8 cellular contexts compared by ENCODE assay signal in the genomic region with DNA sequence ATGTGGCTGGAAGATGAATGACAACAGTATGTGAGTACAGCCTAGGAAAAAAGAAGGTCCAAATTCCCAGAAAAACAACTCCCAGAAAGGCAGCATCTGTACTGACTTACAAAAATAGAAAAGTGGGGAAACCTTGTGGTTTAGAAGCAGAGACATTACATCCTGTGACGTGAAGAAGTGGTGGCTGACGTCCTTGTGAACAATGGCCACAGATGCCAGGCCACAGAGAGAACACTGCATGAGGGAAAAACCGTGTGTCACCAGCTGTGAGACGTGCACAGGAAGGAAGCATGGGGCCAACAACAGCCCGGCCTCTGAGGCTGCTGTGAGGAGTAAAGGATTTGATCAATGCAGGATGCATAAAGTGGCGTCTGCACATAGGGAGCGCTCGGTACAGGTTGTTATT.
DNase-seq lines count a peak whose midpoint lies in the region; ATAC-seq, FAIRE-seq and TF ChIP-seq lines count a peak whose summit lies in the region.

No MANE protein-coding gene starts in this region.

- no peaks in the 10 kb centered on the region for H3K27me3 ChIP-seq in HepG2 (ENCODE audit: control insufficient read depth in 1 of 2, insufficient read depth in 2 of 2, low read length in 2 of 2)

- TF ChIP-seq EP300 in HepG2 (IDR thresholded peaks at IDR 0.05; ENCODE audit: low read depth in 2 of 2, low read length in 2 of 2) (no peak), HepG2 (CRISPR knock-in tag; IDR thresholded peaks at IDR 0.05; ENCODE audit: borderline replicate concordance) (no peak)

- TF ChIP-seq POLR2A in HepG2 (IDR thresholded peaks at IDR 0.05; ENCODE audit: insufficient read depth in 1 of 2, low read depth in 2 of 2, low read length in 2 of 2): 0 out of 4 replicates have a peak, but pooled peaks of 1 of the 2 experiments have one; percentile 25

- H3K79me2 ChIP-seq in HepG2 (ENCODE audit: insufficient read depth, low read length): no peaks in the 10 kb centered on the region

- CTCF ChIA-PET in HepG2 (lab: Yijun Ruan, JAX; ENCODE audit: low intra/inter-chr PET ratio, low total read pairs): interaction anchor here (0.9 kb wide), 1 partner anchor 87 kb away, joined by 3 read pairs; no protein-coding TSS in a partner anchor

- no peak for FAIRE-seq in HepG2 (lab: Jason Lieb, UNC)

- H3K4me1 ChIP-seq in HepG2 (ENCODE audit: insufficient read depth, low read length): peaks cover 67% of the 10 kb centered on the region

- intact Hi-C loops in HepG2 (cut with micrococcal nuclease; ENCODE audit: unreplicated experiment): loop anchor here (1.0 to 2.0 kb wide), 5 partner anchors 35 to 173 kb away; no protein-coding TSS in a partner anchor

- in situ Hi-C loops in HepG2 (cut with HindIII; ENCODE audit: extremely low pct_ligation_motif_present, low pct_unique_long_range_greater_than_20kb): loop anchor here (5.0 kb wide), 1 partner anchor 81 kb away; a partner anchor contains a TSS

- BruUV-seq in HepG2 (replicated peaks; lab: Mats Ljungman, UMichigan): no TSS peak

- no peak for TF ChIP-seq RAD21 in HepG2 (CRISPR knock-in tag; IDR thresholded peaks at IDR 0.05)

- H3K9ac ChIP-seq in HepG2 (ENCODE audit: insufficient read depth, low read depth, low read length): peak overlapping the region; percentile 54

- H2AFZ ChIP-seq in HepG2 (ENCODE audit: low read length): no peak overlapping the region

- WGBS in HepG2 (ENCODE audit: low lambda C conversion rate): 15% methylated on average over 8 of the region's 8 CpGs

- TF ChIP-seq CTCF in HepG2 (CRISPR knock-in tag; IDR thresholded peaks at IDR 0.05): 0 out of 2 replicates have a peak, but pooled peaks have one; percentile 10

- DNase-seq in GDM1 (lab: John Stamatoyannopoulos, UW): peak; percentile 60
- peak; percentile 61 for DNase-seq in activated CD8-positive, alpha-beta memory T cell treated with anti-CD3 and anti-CD28 coated beads, Interleukin-2, amount 50 U/mL, for 4 hours
- DNase-seq in HepG2 (ENCODE audit: low spot score): peak; percentile 41
- DNase-seq in NCI-H1694 (lab: John Stamatoyannopoulos, UW): no peak
- DNase-seq in NCI-H82 (lab: John Stamatoyannopoulos, UW): no peak
- DNase-seq in NCI-H1930 (lab: John Stamatoyannopoulos, UW): no peak
- no peak for DNase-seq in NCI-H2107 (lab: John Stamatoyannopoulos, UW)

- H3K9me3 ChIP-seq in HepG2 (ENCODE audit: low read length): no peaks in the 10 kb centered on the region

- H3K27ac ChIP-seq in HepG2 (ENCODE audit: extremely low read length, insufficient read depth, low read length): peak overlapping the region; percentile 89

- ATAC-seq in HG03460 (IDR thresholded peaks at IDR 0.05; ENCODE audit: unreplicated experiment) (peak; percentile 65), HepG2 (peak; percentile 44)

- POLR2A ChIA-PET in HepG2 (lab: Yijun Ruan, JAX): interaction anchor here (1.6 to 4.8 kb wide), 8 partner anchors 11 to 81 kb away, joined by 4 to 56 read pairs (median 19); a partner anchor contains a TSS

- H3K4me3 ChIP-seq in HepG2 (replicated peaks in 1 of 3; ENCODE audit: insufficient read depth in 1 of 3, low read depth in 2 of 3, low read length in 3 of 3): peak overlapping the region in 2 of 3 experiments; percentile 11 to 29; a peak in 2 of 6 replicates

- H3K36me3 ChIP-seq in HepG2 (replicated peaks in 1 of 2; ENCODE audit: control insufficient read depth in 1 of 2, insufficient read depth in 2 of 2, low read length in 2 of 2): no peaks in the 10 kb centered on the region

- H4K20me1 ChIP-seq in HepG2 (ENCODE audit: insufficient read depth, low read length): no peaks in the 10 kb centered on the region

- H3K4me2 ChIP-seq in HepG2 (ENCODE audit: low read depth, low read length): peak overlapping the region; percentile 63

TF ChIP-seq in HepG2, 621 proteins besides CTCF, POLR2A, EP300 and RAD21 (continues in another document):
- TF ChIP-seq NCOR1 (IDR thresholded peaks at IDR 0.05; ENCODE audit: borderline replicate concordance, low read length): no peak
- TF ChIP-seq ELF3 (CRISPR knock-in tag; IDR thresholded peaks at IDR 0.05): peak; percentile 48; the same call in 1 of the 2 replicates
- peak; percentile 47; the same call in 1 of the 2 replicates for TF ChIP-seq HOXA3 (CRISPR knock-in tag; IDR thresholded peaks at IDR 0.05)
- TF ChIP-seq NR2C2 (CRISPR knock-in tag; IDR thresholded peaks at IDR 0.05; ENCODE audit: borderline replicate concordance): no peak
- TF ChIP-seq GATAD2A (CRISPR knock-in tag; IDR thresholded peaks at IDR 0.05): peak; percentile 26; the same call in 1 of the 2 replicates
- no peak for TF ChIP-seq ZNF589 (CRISPR knock-in tag; conservative IDR thresholded peaks at IDR 0.05)
- TF ChIP-seq CEBPG (CRISPR knock-in tag; IDR thresholded peaks at IDR 0.05): no peak
- TF ChIP-seq ZSCAN31 (CRISPR knock-in tag; IDR thresholded peaks at IDR 0.05; ENCODE audit: low read depth): no peak
- no peak for TF ChIP-seq ZBTB20 (CRISPR knock-in tag; IDR thresholded peaks at IDR 0.05; ENCODE audit: borderline replicate concordance, low read depth)
- peak; percentile 54; the same call in 1 of the 2 replicates for TF ChIP-seq DPF2 (CRISPR knock-in tag; IDR thresholded peaks at IDR 0.05; ENCODE audit: borderline replicate concordance, low read depth)
- peak; percentile 48 for TF ChIP-seq SAP130 (CRISPR knock-in tag; IDR thresholded peaks at IDR 0.05; ENCODE audit: low read depth)
- no peak for TF ChIP-seq RFXANK (CRISPR knock-in tag; IDR thresholded peaks at IDR 0.05)
- TF ChIP-seq SMAD9 (CRISPR knock-in tag; IDR thresholded peaks at IDR 0.05): no peak
- TF ChIP-seq KLF6 (CRISPR knock-in tag; IDR thresholded peaks at IDR 0.05): no peak
- no peak for TF ChIP-seq NAIF1 (CRISPR knock-in tag; IDR thresholded peaks at IDR 0.05; ENCODE audit: borderline replicate concordance)
- TF ChIP-seq ZMYM3 (CRISPR knock-in tag; IDR thresholded peaks at IDR 0.05): no peak
- TF ChIP-seq IRF2 (CRISPR knock-in tag; IDR thresholded peaks at IDR 0.05): no peak
- TF ChIP-seq DNMT3B (CRISPR knock-in tag; conservative IDR thresholded peaks at IDR 0.05): no peak
- TF ChIP-seq, protein P1, sequence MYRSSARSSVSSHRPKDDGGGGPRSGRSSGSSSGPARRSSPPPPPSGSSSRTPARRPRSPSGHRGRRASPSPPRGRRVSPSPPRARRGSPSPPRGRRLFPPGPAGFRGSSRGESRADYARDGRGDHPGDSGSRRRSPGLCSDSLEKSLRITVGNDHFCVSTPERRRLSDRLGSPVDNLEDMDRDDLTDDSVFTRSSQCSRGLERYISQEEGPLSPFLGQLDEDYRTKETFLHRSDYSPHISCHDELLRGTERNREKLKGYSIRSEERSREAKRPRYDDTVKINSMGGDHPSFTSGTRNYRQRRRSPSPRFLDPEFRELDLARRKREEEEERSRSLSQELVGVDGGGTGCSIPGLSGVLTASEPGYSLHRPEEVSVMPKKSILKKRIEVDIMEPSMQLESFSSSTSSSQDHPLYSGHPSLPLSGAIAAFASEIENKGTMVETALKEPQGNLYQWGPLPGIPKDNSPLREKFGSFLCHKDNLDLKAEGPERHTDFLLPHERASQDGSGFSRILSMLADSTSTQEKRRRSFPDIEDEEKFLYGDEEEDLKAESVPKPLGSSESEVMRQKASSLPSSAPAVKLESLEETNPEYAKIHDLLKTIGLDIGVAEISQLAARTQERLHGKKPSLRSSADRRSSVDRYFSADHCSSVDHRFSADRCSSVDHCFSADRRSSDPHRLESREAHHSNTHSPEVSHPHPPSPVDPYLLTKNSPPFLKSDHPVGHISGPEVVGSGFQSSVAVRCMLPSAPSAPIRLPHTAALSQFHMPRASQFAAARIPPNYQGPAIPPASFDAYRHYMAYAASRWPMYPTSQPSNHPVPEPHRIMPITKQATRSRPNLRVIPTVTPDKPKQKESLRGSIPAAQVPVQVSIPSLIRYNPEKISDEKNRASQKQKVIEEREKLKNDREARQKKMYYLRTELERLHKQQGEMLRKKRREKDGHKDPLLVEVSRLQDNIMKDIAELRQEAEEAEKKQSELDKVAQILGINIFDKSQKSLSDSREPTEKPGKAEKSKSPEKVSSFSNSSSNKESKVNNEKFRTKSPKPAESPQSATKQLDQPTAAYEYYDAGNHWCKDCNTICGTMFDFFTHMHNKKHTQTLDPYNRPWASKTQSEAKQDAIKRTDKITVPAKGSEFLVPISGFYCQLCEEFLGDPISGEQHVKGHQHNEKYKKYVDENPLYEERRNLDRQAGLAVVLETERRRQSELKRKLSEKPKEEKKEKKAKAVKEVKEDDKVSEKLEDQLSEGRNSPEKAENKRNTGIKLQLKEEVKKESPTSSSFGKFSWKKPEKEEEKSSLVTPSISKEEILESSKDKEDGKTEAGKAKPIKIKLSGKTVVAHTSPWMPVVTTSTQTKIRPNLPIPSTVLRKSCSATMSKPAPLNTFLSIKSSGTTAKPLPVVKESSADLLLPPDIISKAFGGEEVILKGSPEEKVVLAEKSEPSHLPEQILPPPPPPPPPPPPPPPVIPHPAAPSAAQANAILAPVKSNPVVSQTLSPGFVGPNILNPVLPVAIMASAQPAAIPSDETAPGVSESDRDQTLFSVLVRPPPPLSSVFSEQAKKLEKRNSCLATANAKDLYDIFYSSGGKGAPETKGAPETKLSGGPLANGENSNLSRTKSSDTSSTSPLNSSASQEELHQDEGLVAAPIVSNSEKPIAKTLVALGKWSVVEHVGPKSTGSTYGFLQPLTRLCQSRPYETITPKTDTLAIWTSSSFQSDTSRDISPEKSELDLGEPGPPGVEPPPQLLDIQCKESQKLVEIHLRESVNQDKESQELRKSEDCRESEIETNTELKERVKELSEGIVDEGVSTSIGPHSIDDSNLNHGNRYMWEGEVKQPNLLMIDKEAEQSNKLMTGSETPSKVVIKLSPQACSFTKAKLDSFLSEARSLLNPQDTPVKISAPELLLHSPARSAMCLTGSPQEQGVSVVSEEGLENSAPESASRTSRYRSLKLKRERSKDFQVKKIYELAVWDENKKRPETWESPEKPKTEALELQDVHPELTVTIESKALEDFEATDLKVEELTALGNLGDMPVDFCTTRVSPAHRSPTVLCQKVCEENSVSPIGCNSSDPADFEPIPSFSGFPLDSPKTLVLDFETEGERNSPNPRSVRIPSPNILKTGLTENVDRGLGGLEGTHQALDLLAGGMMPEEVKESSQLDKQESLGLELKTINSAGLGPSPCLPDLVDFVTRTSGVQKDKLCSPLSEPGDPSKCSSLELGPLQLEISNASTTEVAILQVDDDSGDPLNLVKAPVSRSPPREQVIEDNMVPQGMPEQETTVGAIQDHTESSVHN (CRISPR knock-in tag; IDR thresholded peaks at IDR 0.05): no peak
- TF ChIP-seq KLF11 (CRISPR knock-in tag; IDR thresholded peaks at IDR 0.05): no peak
- TF ChIP-seq ZNF333 (CRISPR knock-in tag; IDR thresholded peaks at IDR 0.05; ENCODE audit: borderline replicate concordance): no peak
- no peak for TF ChIP-seq ZNF264 (CRISPR knock-in tag; IDR thresholded peaks at IDR 0.05)
- no peak for TF ChIP-seq ZNF549 (CRISPR knock-in tag; IDR thresholded peaks at IDR 0.05)

Comparison
In these comparisons a context has a peak if more than half of its experiments do, and no peak if none do; other contexts are left out.
1. DNase-seq: peak in GDM1 (single experiment), activated CD8-positive, alpha-beta memory T cell treated with anti-CD3 and anti-CD28 coated beads, Interleukin-2, amount 50 U/mL, for 4 hours (single experiment) and HepG2 (single experiment); none in NCI-H1694 (single experiment), NCI-H82 (single experiment), NCI-H1930 (0 of 2) and NCI-H2107 (single experiment).